Comparison of ENCODE assay signal across 22 cellular contexts in the genomic region with DNA sequence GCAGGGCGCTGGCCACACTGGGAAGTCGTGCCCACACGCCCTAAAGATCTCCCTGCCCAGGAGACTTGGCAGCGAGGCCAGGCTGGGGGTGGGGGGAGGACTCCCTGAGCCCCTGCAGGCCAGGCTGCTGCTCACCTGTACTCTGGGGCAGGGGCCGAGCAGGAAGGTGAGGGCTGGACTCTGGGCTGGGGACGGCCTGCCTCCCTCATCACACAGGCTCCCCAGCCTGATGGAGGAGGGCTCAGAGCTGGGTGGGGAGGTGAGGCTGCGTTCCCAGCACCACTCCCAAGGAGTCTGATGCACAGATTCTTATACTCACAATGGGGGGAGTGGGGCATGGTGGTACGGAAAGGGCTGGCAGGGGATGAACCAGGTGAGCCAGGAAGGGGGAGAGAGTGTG.
DNase-seq lines count a peak whose midpoint lies in the region; ATAC-seq, FAIRE-seq and TF ChIP-seq lines count a peak whose summit lies in the region.
"Had no signal": no experiment of that assay in that cellular context is flagged by ENCODE, and none has a peak within 500 bp of the region (broad histone marks: within the 10 kb centered on the region; RNA-seq: fewer than 3 reads in every experiment).

No MANE protein-coding gene starts in this region.

- POLR2A ChIA-PET in Caco-2 (lab: Charles Lee) (no interaction called here), HepG2 (lab: Yijun Ruan, JAX) (no interaction called here)

- H2AFZ ChIP-seq in HepG2 (ENCODE audit: low read length) = no peak overlapping the region

- in situ Hi-C loops in HepG2 (cut with HindIII; ENCODE audit: extremely low pct_ligation_motif_present, low pct_unique_long_range_greater_than_20kb) = no loop called here

- H3K27me3 Mint-ChIP-seq in Caco-2 (ENCODE audit: insufficient read depth, unreplicated experiment) = peaks cover 3% of the 10 kb centered on the region

- no peak for TF ChIP-seq RAD21 in HepG2 (CRISPR knock-in tag; IDR thresholded peaks at IDR 0.05)

- peak overlapping the region; percentile 83 for H3K27ac ChIP-seq in WERI-Rb-1
- H3K27ac ChIP-seq in HepG2 (ENCODE audit: extremely low read length, insufficient read depth, low read length) = no peak overlapping the region
- H3K27ac ChIP-seq: colonic mucosa, SJSA1 had no signal

- no peak for TF ChIP-seq POLR2A in HepG2 (IDR thresholded peaks at IDR 0.05; ENCODE audit: insufficient read depth in 1 of 2, low read depth in 2 of 2, low read length in 2 of 2)

- H3K4me2 ChIP-seq in HepG2 (ENCODE audit: low read depth, low read length) = peak overlapping the region; percentile 73; the same call in 1 of the 2 replicates
- H3K4me2 ChIP-seq: smooth muscle cell had no signal

- peak overlapping the region; percentile 78 for H3K4me3 Mint-ChIP-seq in Caco-2 (ENCODE audit: unreplicated experiment)
- H3K4me3 Mint-ChIP-seq: endodermal cell; T-helper 1 cell treated with Interleukin-12 subunit alpha and Interleukin-12 subunit beta and Interleukin-4 antibody, amounts not matched to agents 30 μg/mL and 1 μg/mL, for 36 hours had no signal

- WGBS in HepG2 (ENCODE audit: low lambda C conversion rate) = 75% methylated on average over 7 of the region's 8 CpGs

- H3K9ac ChIP-seq in HepG2 (ENCODE audit: insufficient read depth, low read depth, low read length) = no peak overlapping the region

- H3K27me3 ChIP-seq in Caco-2 (replicated peaks; ENCODE audit: control insufficient read depth, insufficient read depth, low read length) (no peaks in the 10 kb centered on the region), WERI-Rb-1 (ENCODE audit: insufficient read depth, low read depth, severe bottlenecking) (no peaks in the 10 kb centered on the region), HepG2 (ENCODE audit: control insufficient read depth in 1 of 2, insufficient read depth in 2 of 2, low read length in 2 of 2) (peaks cover 0 to 21% of the 10 kb centered on the region in 2 experiments; a peak in 2 of 5 replicates)
- H3K27me3 ChIP-seq: colonic mucosa had no signal

- H3K4me3 ChIP-seq in Caco-2 (ENCODE audit: low read depth, low read length) (peak overlapping the region; percentile 56), WERI-Rb-1 (ENCODE audit: low read depth, low read length) (no peak overlapping the region), HepG2 (replicated peaks in 1 of 3; ENCODE audit: insufficient read depth in 1 of 3, low read depth in 2 of 3, low read length in 3 of 3) (no peak overlapping the region)
- H3K4me3 ChIP-seq: colonic mucosa, mucosa of descending colon, SJSA1, smooth muscle cell had no signal

- TF ChIP-seq EP300 in HepG2 (IDR thresholded peaks at IDR 0.05; ENCODE audit: low read depth in 2 of 2, low read length in 2 of 2) (no peak), HepG2 (CRISPR knock-in tag; IDR thresholded peaks at IDR 0.05; ENCODE audit: borderline replicate concordance) (no peak)

- no peaks in the 10 kb centered on the region for H4K20me1 ChIP-seq in HepG2 (ENCODE audit: insufficient read depth, low read length)

- peaks cover 5% of the 10 kb centered on the region for H3K4me1 Mint-ChIP-seq in Caco-2 (ENCODE audit: low read depth, unreplicated experiment)
- H3K4me1 Mint-ChIP-seq: endodermal cell had no signal

- DNase-seq in DMS79 treated with DMSO at 0.1 percent for 48 hours (lab: John Stamatoyannopoulos, UW) (peak; percentile 31), DMS79 (lab: John Stamatoyannopoulos, UW) (no peak), Caco-2 (no peak), WERI-Rb-1 (no peak), HepG2 (ENCODE audit: low spot score) (no peak), GM20000 (ENCODE audit: low spot score) (no peak), NCI-H748 (lab: John Stamatoyannopoulos, UW; ENCODE audit: unreplicated experiment) (no peak)
- no peak for DNase-seq in stimulated activated CD4-positive, alpha-beta T cell treated with anti-CD3 and anti-CD28 coated beads, Interleukin-15, amount 100 ng/mL, for 24 hours
- DNase-seq: 8988T; AML-193; colonic mucosa; endodermal cell; glutamatergic neuron; mucosa of descending colon; MV-4-11; NCI-H2029 treated with DMSO at 0.1 percent for 48 hours; NCI-H345; stimulated activated CD4-positive, alpha-beta T cell treated with anti-CD3 and anti-CD28 coated beads, Interleukin-4, amount 100 ng/mL, for 24 hours had no signal

- intact Hi-C loops in Caco-2 (cut with micrococcal nuclease; ENCODE audit: unreplicated experiment) (no loop called here), HepG2 (cut with micrococcal nuclease; ENCODE audit: unreplicated experiment) (no loop called here)

- H3K79me2 ChIP-seq in HepG2 (ENCODE audit: insufficient read depth, low read length) = no peaks in the 10 kb centered on the region

- peak overlapping the region; percentile 50 for H3K27ac Mint-ChIP-seq in Caco-2 (ENCODE audit: unreplicated experiment)
- H3K27ac Mint-ChIP-seq: activated T-helper 2 cell treated with anti-CD3 and anti-CD28 coated beads, Interferon-gamma antibody, Interleukin-2, Interleukin-4, amounts not matched to agents 10 μg/mL and 5 μg/mL and 100 μg/mL, durations not matched to agents 14 hours and 24 hours and 36 hours; endodermal cell; T-helper 1 cell treated with Interleukin-12 subunit alpha and Interleukin-12 subunit beta and Interleukin-4 antibody, amounts not matched to agents 30 μg/mL and 1 μg/mL, for 36 hours had no signal

- CTCF ChIA-PET in Caco-2 (lab: Charles Lee) (no interaction called here), HepG2 (lab: Yijun Ruan, JAX; ENCODE audit: low intra/inter-chr PET ratio, low total read pairs) (no interaction called here)

- no TSS peak for BruUV-seq in Caco-2 (replicated peaks; lab: Mats Ljungman, UMichigan)
- no TSS peak for BruUV-seq in HepG2 (replicated peaks; lab: Mats Ljungman, UMichigan)

- no peak for FAIRE-seq in HepG2 (lab: Jason Lieb, UNC)

- no peak for TF ChIP-seq CTCF in Caco-2 (IDR thresholded peaks at IDR 0.05; ENCODE audit: insufficient read depth in 1 of 2, low read depth in 1 of 2, low read length in 1 of 2, severe bottlenecking in 1 of 2, unreplicated experiment in 1 of 2)
- no peak for TF ChIP-seq CTCF in WERI-Rb-1 (IDR thresholded peaks at IDR 0.05; ENCODE audit: low read depth, low read length)
- TF ChIP-seq CTCF in HepG2 (CRISPR knock-in tag; IDR thresholded peaks at IDR 0.05) = no peak
- TF ChIP-seq CTCF in GM20000 (IDR thresholded peaks at IDR 0.05; ENCODE audit: extremely low read depth, missing control alignments) = no peak

- H3K4me1 ChIP-seq in Caco-2 (no peaks in the 10 kb centered on the region), HepG2 (ENCODE audit: insufficient read depth, low read length) (peaks cover 19% of the 10 kb centered on the region)
- H3K4me1 ChIP-seq: SJSA1 had no signal

- H3K9me3 ChIP-seq in Caco-2 = no peaks in the 10 kb centered on the region
- no peaks in the 10 kb centered on the region for H3K9me3 ChIP-seq in WERI-Rb-1 (ENCODE audit: severe bottlenecking)
- no peaks in the 10 kb centered on the region for H3K9me3 ChIP-seq in HepG2 (ENCODE audit: low read length)
- H3K9me3 ChIP-seq: colonic mucosa, mucosa of descending colon, SJSA1 had no signal

- ATAC-seq in HepG2 = no peak

- peaks cover 20% of the 10 kb centered on the region for H3K36me3 Mint-ChIP-seq in Caco-2 (ENCODE audit: insufficient read depth, unreplicated experiment)

- H3K36me3 ChIP-seq in Caco-2 (ENCODE audit: control insufficient read depth, insufficient read depth, low read length) (no peaks in the 10 kb centered on the region), WERI-Rb-1 (peaks cover 18% of the 10 kb centered on the region), HepG2 (replicated peaks in 1 of 2; ENCODE audit: control insufficient read depth in 1 of 2, insufficient read depth in 2 of 2, low read length in 2 of 2) (no peaks in the 10 kb centered on the region)
- H3K36me3 ChIP-seq: colonic mucosa, SJSA1 had no signal

- no peaks in the 10 kb centered on the region for H3K9me3 Mint-ChIP-seq in Caco-2 (ENCODE audit: unreplicated experiment)
- H3K9me3 Mint-ChIP-seq: activated T-helper 2 cell treated with anti-CD3 and anti-CD28 coated beads, Interferon-gamma antibody, Interleukin-2, Interleukin-4, amounts not matched to agents 10 μg/mL and 5 μg/mL and 100 μg/mL, durations not matched to agents 14 hours and 24 hours and 36 hours; endodermal cell; T-helper 1 cell treated with Interleukin-12 subunit alpha and Interleukin-12 subunit beta and Interleukin-4 antibody, amounts not matched to agents 30 μg/mL and 1 μg/mL, for 36 hours had no signal

TF ChIP-seq in HepG2, 621 proteins besides CTCF, POLR2A, EP300 and RAD21:
- TF ChIP-seq MAFG (CRISPR knock-in tag; IDR thresholded peaks at IDR 0.05) (no peak), ZSCAN22 (CRISPR knock-in tag; IDR thresholded peaks at IDR 0.05) (peak; percentile 97)
